Comparison of ENCODE assay signal across 11 cellular contexts in genomic region chr15:80804970-80805495, GRCh38. TPM values are rescaled to one million over a fixed set of nuclear protein-coding genes. Genes with fewer than 3 reads are reported as not detected.
A peak's percentile ranks its signal among the peaks of the same experiment; 100 is the strongest.
DNase-seq lines count a peak whose midpoint lies in the region; ATAC-seq and TF ChIP-seq lines count a peak whose summit lies in the region.
"Had no signal": no experiment of that assay in that cellular context is flagged by ENCODE, and none has a peak within 500 bp of the region (broad histone marks: within the 10 kb centered on the region; RNA-seq: fewer than 3 reads in every experiment).

No MANE protein-coding gene starts in this region.

- no TSS peak for BruUV-seq in Panc1 (replicated peaks; lab: Mats Ljungman, UMichigan)

- CTCF ChIA-PET in Panc1 (lab: Charles Lee), result no interaction called here

- POLR2A ChIA-PET in Panc1 (lab: Charles Lee), result no interaction called here

- H3K36me3 ChIP-seq in Panc1 (ENCODE audit: control insufficient read depth, insufficient read depth, low read length) (no peaks in the 10 kb centered on the region), aorta (ENCODE audit: control insufficient read depth in 1 of 2, insufficient read depth in 2 of 2, low read length in 1 of 2) (no peaks in the 10 kb centered on the region)
- H3K36me3 ChIP-seq: SJSA1 had no signal

- H3K9me3 ChIP-seq in Panc1 (ENCODE audit: control insufficient read depth, insufficient read depth, low read depth, low read length), result no peaks in the 10 kb centered on the region
- H3K9me3 ChIP-seq in aorta (ENCODE audit: control insufficient read depth, low read length), result no peaks in the 10 kb centered on the region
- H3K9me3 ChIP-seq: SJSA1 had no signal

- H3K4me3 ChIP-seq in Panc1 (ENCODE audit: low read depth in 2 of 2, low read length in 2 of 2) (no peak overlapping the region), aorta (ENCODE audit: low read length in 2 of 2) (no peak overlapping the region)
- H3K4me3 ChIP-seq: SJSA1 had no signal

- peak; percentile 79 for DNase-seq in COLO668 (lab: John Stamatoyannopoulos, UW; ENCODE audit: unreplicated experiment)
- peak; percentile 60 for DNase-seq in HT-29 (ENCODE audit: low spot score)
- no peak for DNase-seq in Panc1 (ENCODE audit: low read depth, low spot score)
- DNase-seq in foreskin keratinocyte, result peak; percentile 59 to 61
- DNase-seq in SKM-1 treated with dmso at 0.1 percent for 144 hours (lab: John Stamatoyannopoulos, UW; ENCODE audit: unreplicated experiment), result no peak
- DNase-seq in aorta, result no peak
- no peak for DNase-seq in EL
- DNase-seq: DMS 273 treated with DMSO at 0.1 percent for 48 hours, left ventricle myocardium superior had no signal

- in situ Hi-C loops in Panc1 (cut with HindIII; ENCODE audit: low pct_unique_long_range_greater_than_20kb, low sequenced_read_pairs), result no loop called here

- H3K4me1 ChIP-seq in Panc1 (ENCODE audit: control insufficient read depth, insufficient read depth, low read length), result no peaks in the 10 kb centered on the region
- peaks cover 8% of the 10 kb centered on the region for H3K4me1 ChIP-seq in foreskin keratinocyte
- no peaks in the 10 kb centered on the region for H3K4me1 ChIP-seq in aorta (ENCODE audit: control insufficient read depth in 1 of 2, insufficient read depth in 2 of 2, low read length in 2 of 2)
- H3K4me1 ChIP-seq: SJSA1 had no signal

- H3K27me3 ChIP-seq in Panc1 (ENCODE audit: control insufficient read depth, insufficient read depth, low read length) (peaks cover 10% of the 10 kb centered on the region), foreskin keratinocyte (no peaks in the 10 kb centered on the region), aorta (ENCODE audit: control insufficient read depth in 1 of 2, insufficient read depth in 2 of 2, low read length in 1 of 2) (no peaks in the 10 kb centered on the region)

- WGBS in aorta, 2 donors, result 42 to 51% methylated on average over 10 of the region's 10 CpGs

- H3K27ac ChIP-seq in Panc1 (ENCODE audit: low read length), result no peak overlapping the region
- no peak overlapping the region for H3K27ac ChIP-seq in foreskin keratinocyte
- no peak overlapping the region for H3K27ac ChIP-seq in aorta (ENCODE audit: low read depth in 1 of 2, low read length in 2 of 2)
- H3K27ac ChIP-seq: SJSA1 had no signal

- TF ChIP-seq CTCF in Panc1 (IDR thresholded peaks at IDR 0.05) (no peak), foreskin keratinocyte (conservative IDR thresholded peaks at IDR 0.05) (no peak)

- ATAC-seq in Panc1 (peak; percentile 72), foreskin keratinocyte (peak; percentile 84), HG02884 (IDR thresholded peaks at IDR 0.05; ENCODE audit: unreplicated experiment) (no peak), aorta (ENCODE audit: low FRiP score) (no peak)
- ATAC-seq: left ventricle myocardium superior had no signal

- intact Hi-C loops in Panc1 (cut with micrococcal nuclease; ENCODE audit: unreplicated experiment) (no loop called here), aorta (cut with DNase I) (no loop called here)

RNA-seq across cellular contexts. Expression of gene CEMIP, which starts 25.9 kb away (rescaled TPM):
- 7.3 and 9.4 TPM in 2 replicates for total RNA-seq in HT-29 (2014; rRNA removed; shearing (Covaris generic))
- total RNA-seq in Panc1 (2021; ENCODE audit: unreplicated experiment) (0.46 TPM), foreskin keratinocyte (0.71 and 1.2 TPM in 2 replicates), aorta (10 to 100 TPM in 1 of 2 donors, 1 to 10 TPM in 1; 7.5 to 12.1 TPM)
- polyA plus RNA-seq in Panc1 (2012; ENCODE audit: insufficient read length), result 0.70 TPM
- polyA plus RNA-seq in foreskin keratinocyte (0.22 and 0.49 TPM in 2 replicates), aorta (under 1 TPM; under 0.01 to 0.10 TPM)
- total RNA-seq: left ventricle myocardium superior had no signal

Comparison
In these comparisons a context has a peak if more than half of its experiments do, and no peak if none do; other contexts are left out.
1. DNase-seq: peak in COLO668 (single experiment), HT-29 (single experiment) and foreskin keratinocyte (2 of 2); none in Panc1 (single experiment), SKM-1 treated with dmso at 0.1 percent for 144 hours (single experiment), aorta (0 of 2) and EL (single experiment).
2. ATAC-seq: peak in Panc1 (single experiment) and foreskin keratinocyte (single experiment); none in HG02884 (single experiment) and aorta (single experiment).